ENCODE assay signal across 9 cellular contexts in genomic region chr22:18031670-18032454, GRCh38. TPM values are rescaled to one million over a fixed set of nuclear protein-coding genes. Genes with fewer than 3 reads are reported as not detected.
A peak's percentile ranks its signal among the peaks of the same experiment; 100 is the strongest.
DNase-seq lines count a peak whose midpoint lies in the region; ATAC-seq and TF ChIP-seq lines count a peak whose summit lies in the region.
"Had no signal": no experiment of that assay in that cellular context is flagged by ENCODE, and none has a peak within 500 bp of the region (broad histone marks: within the 10 kb centered on the region; RNA-seq: fewer than 3 reads in every experiment).

No MANE protein-coding gene starts in this region.

- H3K4me1 Mint-ChIP-seq in activated T-cell treated with anti-CD3 and anti-CD28 coated beads, Interleukin-2, amount 50 U/mL, for 24 hours (ENCODE audit: low read depth) = no peaks in the 10 kb centered on the region
- H3K4me1 Mint-ChIP-seq: activated T-helper 17 cell treated with anti-CD3 and anti-CD28 coated beads, Interleukin-2, amount 50 U/mL, for 72 hours had no signal

- H3K4me1 ChIP-seq in mammary epithelial cell (ENCODE audit: insufficient read depth, low read length) = peaks cover 48% of the 10 kb centered on the region

- peaks cover 14% of the 10 kb centered on the region for H3K27me3 Mint-ChIP-seq in activated T-cell treated with anti-CD3 and anti-CD28 coated beads, Interleukin-2, amount 50 U/mL, for 24 hours

- H3K79me2 ChIP-seq in mammary epithelial cell (ENCODE audit: insufficient read depth, low read length) = no peaks in the 10 kb centered on the region

- H3K4me3 Mint-ChIP-seq in activated T-cell treated with anti-CD3 and anti-CD28 coated beads, Interleukin-2, amount 50 U/mL, for 24 hours = no peak overlapping the region
- H3K4me3 Mint-ChIP-seq: activated T-helper 17 cell treated with anti-CD3 and anti-CD28 coated beads, Interleukin-2, amount 50 U/mL, for 72 hours had no signal

- peak overlapping the region; percentile 98 for H3K27ac ChIP-seq in mammary epithelial cell (ENCODE audit: insufficient read depth, low read depth, low read length)

- no peak for ATAC-seq in HG02973 (IDR thresholded peaks at IDR 0.05; ENCODE audit: unreplicated experiment)
- ATAC-seq: activated T-helper 17 cell treated with anti-CD3 and anti-CD28 coated beads, Interleukin-2, amount 50 U/mL, for 72 hours had no signal

- WGBS in mammary epithelial cell (ENCODE audit: low coverage, missing lambda C conversion rate) = 3% methylated on average over 9 of the region's 11 CpGs

- H3K27ac Mint-ChIP-seq in activated T-cell treated with anti-CD3 and anti-CD28 coated beads, Interleukin-2, amount 50 U/mL, for 24 hours = no peak overlapping the region
- H3K27ac Mint-ChIP-seq: activated T-helper 17 cell treated with anti-CD3 and anti-CD28 coated beads, Interleukin-2, amount 50 U/mL, for 72 hours had no signal

- H3K4me2 ChIP-seq in mammary epithelial cell (ENCODE audit: insufficient read depth, low read depth, low read length) = peak overlapping the region; percentile 77

- CTCF ChIA-PET in mammary epithelial cell (lab: Charles Lee; ENCODE audit: low non-redundant PET) = interaction anchor here (0.6 to 0.8 kb wide), 3 partner anchors 8 to 46 kb away, joined by 3 to 5 read pairs (median 4); partner anchors contain the start of gene PEX26

- H3K36me3 Mint-ChIP-seq in activated T-cell treated with anti-CD3 and anti-CD28 coated beads, Interleukin-2, amount 50 U/mL, for 24 hours (ENCODE audit: low read depth) = no peaks in the 10 kb centered on the region

- peak overlapping the region; percentile 49 for H2AFZ ChIP-seq in mammary epithelial cell (ENCODE audit: low read depth, low read length)

- H4K20me1 ChIP-seq in mammary epithelial cell (ENCODE audit: insufficient read depth, low read length) = no peaks in the 10 kb centered on the region

- no peaks in the 10 kb centered on the region for H3K27me3 ChIP-seq in mammary epithelial cell (ENCODE audit: insufficient read depth, low read length)

- TSS peak; percentile 96 for BruUV-seq in mammary epithelial cell (replicated peaks; lab: Mats Ljungman, UMichigan)

- H3K9ac ChIP-seq in mammary epithelial cell (ENCODE audit: insufficient read depth, low read length) = peak overlapping the region; percentile 80

- dilution Hi-C loops in mammary epithelial cell (cut with HindIII; ENCODE audit: low sequenced_read_pairs) = no loop called here

- intact Hi-C loops in mammary epithelial cell (cut with micrococcal nuclease) = loop anchor here (1.0 to 2.0 kb wide), 3 partner anchors 20 to 39 kb away; no protein-coding TSS in a partner anchor

- DNase-seq in AG20443 (ENCODE audit: low spot score) = peak; percentile 76
- peak; percentile 97 for DNase-seq in M059J (ENCODE audit: low read depth)
- peak; percentile 97 for DNase-seq in mammary epithelial cell
- peak; percentile 91 for DNase-seq in myocyte (ENCODE audit: low read depth)
- no peak for DNase-seq in GM10266 (ENCODE audit: extremely low spot score)
- no peak for DNase-seq in stimulated activated CD4-positive, alpha-beta T cell treated with anti-CD3 and anti-CD28 coated beads, Interleukin-4, amount 100 ng/mL, for 24 hours
- no peak for DNase-seq in activated T-cell treated with anti-CD3 and anti-CD28 coated beads, Interleukin-2, amount 50 U/mL, for 24 hours

- peak overlapping the region in 1 of 3 experiments; percentile 11 for H3K4me3 ChIP-seq in mammary epithelial cell (replicated peaks in 1 of 3; ENCODE audit: insufficient read depth in 1 of 3, low read depth in 2 of 3, low read length in 3 of 3)

- H3K9me3 Mint-ChIP-seq in activated T-cell treated with anti-CD3 and anti-CD28 coated beads, Interleukin-2, amount 50 U/mL, for 24 hours = no peaks in the 10 kb centered on the region
- H3K9me3 Mint-ChIP-seq: activated T-helper 17 cell treated with anti-CD3 and anti-CD28 coated beads, Interleukin-2, amount 50 U/mL, for 72 hours had no signal

- in situ Hi-C loops in mammary epithelial cell (cut with MboI; ENCODE audit: low sequenced_read_pairs in 2 of 2) = loop anchor here in 1 of 2 donors (5.0 kb wide), 1 partner anchor 40 kb away; no protein-coding TSS in a partner anchor

- TF ChIP-seq CTCF in mammary epithelial cell (conservative IDR thresholded peaks at IDR 0.05 in 1 of 2, IDR thresholded peaks at IDR 0.05 in 1 of 2; ENCODE audit: extremely low read depth in 1 of 2, insufficient read depth in 1 of 2, low read depth in 1 of 2, low read length in 2 of 2) (no peak), GM10266 (IDR thresholded peaks at IDR 0.05; ENCODE audit: control insufficient read depth, insufficient read depth, low read depth, missing control alignments) (no peak)

- H3K9me3 ChIP-seq in mammary epithelial cell (replicated peaks; ENCODE audit: insufficient read depth, low read length) = no peaks in the 10 kb centered on the region

- no peaks in the 10 kb centered on the region for H3K36me3 ChIP-seq in mammary epithelial cell (ENCODE audit: insufficient read depth, low read length)

RNA-seq across cellular contexts. Expression of gene MICAL3, which starts 7.5 kb away (rescaled TPM):
- 20.8 and 33.6 TPM in 2 replicates for total RNA-seq in M059J (2014; rRNA removed; shearing (Covaris generic))
- total RNA-seq in mammary epithelial cell (100 to 1,000 TPM in 1 of 2 donors, 10 to 100 TPM in 1; 67.2 to 102 TPM), myocyte (23.4 and 27.8 TPM in 2 replicates)
- polyA plus RNA-seq in mammary epithelial cell = 31.3 TPM
- polyA minus RNA-seq in mammary epithelial cell = 110 TPM
- 36.9 TPM for polyA plus RNA-seq in myocyte (2012)

RNA-seq across cellular contexts. Expression of gene PEX26, which starts 45.9 kb away (rescaled TPM):
- 10.4 and 14.6 TPM in 2 replicates for total RNA-seq in M059J (2014; rRNA removed; shearing (Covaris generic))
- total RNA-seq in mammary epithelial cell (10 to 100 TPM; 26.5 to 35.1 TPM), myocyte (22.8 and 24.5 TPM in 2 replicates)
- polyA plus RNA-seq in mammary epithelial cell = 20.1 TPM
- polyA minus RNA-seq in mammary epithelial cell = 62.6 TPM
- 30.4 TPM for polyA plus RNA-seq in myocyte (2012)

Comparison
In these comparisons a context has a peak if more than half of its experiments do, and no peak if none do; other contexts are left out.
1. DNase-seq: peak in AG20443 (single experiment), M059J (single experiment), mammary epithelial cell (single experiment) and myocyte (single experiment); none in GM10266 (single experiment), stimulated activated CD4-positive, alpha-beta T cell treated with anti-CD3 and anti-CD28 coated beads, Interleukin-4, amount 100 ng/mL, for 24 hours (single experiment) and activated T-cell treated with anti-CD3 and anti-CD28 coated beads, Interleukin-2, amount 50 U/mL, for 24 hours (single experiment).